Comparison of ENCODE assay signal across 15 cellular contexts in genomic region chr3:112089956-112090898, GRCh38. TPM values are rescaled to one million over a fixed set of nuclear protein-coding genes. Genes with fewer than 3 reads are reported as not detected.
DNase-seq lines count a peak whose midpoint lies in the region; ATAC-seq and TF ChIP-seq lines count a peak whose summit lies in the region.
"Had no signal": no experiment of that assay in that cellular context is flagged by ENCODE, and none has a peak within 500 bp of the region (broad histone marks: within the 10 kb centered on the region; RNA-seq: fewer than 3 reads in every experiment).

No MANE protein-coding gene starts in this region.

- peaks cover 52% of the 10 kb centered on the region for H3K4me1 Mint-ChIP-seq in Caco-2 (ENCODE audit: low read depth, unreplicated experiment)
- peaks cover 44% of the 10 kb centered on the region for H3K4me1 Mint-ChIP-seq in activated T-cell treated with anti-CD3 and anti-CD28 coated beads, Interleukin-2, amount 50 U/mL, for 72 hours (ENCODE audit: low read depth)

- no peak overlapping the region for H2BK120ac ChIP-seq in mesenchymal stem cell (ENCODE audit: low read depth, low read length)

- H3K14ac ChIP-seq in mesenchymal stem cell (ENCODE audit: low read length in 2 of 2), result no peak overlapping the region

- POLR2A ChIA-PET in Caco-2 (lab: Charles Lee), result interaction anchor here (0.6 kb wide), 1 partner anchor 19 kb away, joined by 3 read pairs; no protein-coding TSS in a partner anchor
- POLR2A ChIA-PET in PC-3 (lab: Charles Lee; ENCODE audit: unreplicated experiment), result interaction anchor here (0.7 kb wide), 2 partner anchors 111 to 216 kb away, joined by 3 to 5 read pairs; partner anchors contain the start of gene ABHD10

- intact Hi-C loops in Caco-2 (cut with micrococcal nuclease; ENCODE audit: unreplicated experiment) (loop anchor here (2.0 to 5.0 kb wide), 3 partner anchors 15 to 358 kb away; no protein-coding TSS in a partner anchor), PC-3 (cut with micrococcal nuclease) (loop anchor here (5.0 kb wide), 1 partner anchor 103 kb away; no protein-coding TSS in a partner anchor)

- H3K27me3 Mint-ChIP-seq in Caco-2 (ENCODE audit: insufficient read depth, unreplicated experiment), result no peaks in the 10 kb centered on the region
- peaks cover 20% of the 10 kb centered on the region for H3K27me3 Mint-ChIP-seq in activated T-cell treated with anti-CD3 and anti-CD28 coated beads, Interleukin-2, amount 50 U/mL, for 72 hours (ENCODE audit: low read depth)

- peaks cover 73% of the 10 kb centered on the region for H3K36me3 Mint-ChIP-seq in Caco-2 (ENCODE audit: insufficient read depth, unreplicated experiment)
- no peaks in the 10 kb centered on the region for H3K36me3 Mint-ChIP-seq in activated T-cell treated with anti-CD3 and anti-CD28 coated beads, Interleukin-2, amount 50 U/mL, for 72 hours (ENCODE audit: insufficient read depth in 2 of 2)

- H3K4ac ChIP-seq in mesenchymal stem cell (ENCODE audit: low read depth in 1 of 2, low read length in 2 of 2), result no peak overlapping the region

- peak overlapping the region in 1 of 2 experiments; percentile 52 for H3K18ac ChIP-seq in mesenchymal stem cell (ENCODE audit: low read depth in 1 of 2, low read length in 2 of 2)

- H3K4me1 ChIP-seq in Caco-2, result peaks cover 60% of the 10 kb centered on the region
- peaks cover 46% of the 10 kb centered on the region for H3K4me1 ChIP-seq in PC-3 (ENCODE audit: insufficient read depth, low read length)
- peaks cover 23% of the 10 kb centered on the region for H3K4me1 ChIP-seq in mesenchymal stem cell (ENCODE audit: control insufficient read depth, insufficient read depth, low read depth, low read length)

- H3K4me3 ChIP-seq in Caco-2 (ENCODE audit: low read depth, low read length) (no peak overlapping the region), PC-3 (ENCODE audit: low read length) (peak overlapping the region; percentile 29; the same call in 1 of the 2 replicates), mesenchymal stem cell (ENCODE audit: insufficient read depth in 1 of 2, low read depth in 1 of 2, low read length in 2 of 2) (no peak overlapping the region)
- H3K4me3 ChIP-seq: HAP-1 had no signal

- H4K20me1 ChIP-seq in PC-3 (ENCODE audit: low read length), result peaks cover 39% of the 10 kb centered on the region

- H3K4me3 Mint-ChIP-seq in Caco-2 (ENCODE audit: unreplicated experiment), result peak overlapping the region; percentile 57
- no peak overlapping the region for H3K4me3 Mint-ChIP-seq in activated T-cell treated with anti-CD3 and anti-CD28 coated beads, Interleukin-2, amount 50 U/mL, for 72 hours
- H3K4me3 Mint-ChIP-seq: stimulated activated naive CD8-positive, alpha-beta T cell treated with anti-CD3 and anti-CD28 coated beads, Interleukin-15, Interleukin-2, amounts not matched to agents 100 ng/mL and 50 ng/mL, for 24 hours had no signal

- peaks cover 9% of the 10 kb centered on the region for H3K79me1 ChIP-seq in mesenchymal stem cell (replicated peaks; ENCODE audit: low read length, poor library complexity, severe bottlenecking)

- H3K79me2 ChIP-seq in PC-3 (ENCODE audit: low read length), result peaks cover 74% of the 10 kb centered on the region

- no peaks in the 10 kb centered on the region for H3F3A ChIP-seq in PC-3 (ENCODE audit: low read length, unreplicated experiment)

- no peaks in the 10 kb centered on the region for H3K27me3 ChIP-seq in Caco-2 (replicated peaks; ENCODE audit: control insufficient read depth, insufficient read depth, low read length)
- H3K27me3 ChIP-seq in PC-3 (ENCODE audit: low read length), result no peaks in the 10 kb centered on the region
- peaks cover 0 to 6% of the 10 kb centered on the region in 2 experiments for H3K27me3 ChIP-seq in mesenchymal stem cell (ENCODE audit: control insufficient read depth in 1 of 2, insufficient read depth in 1 of 2, low read length in 2 of 2)

- peak overlapping the region; percentile 74 for H3K4me2 ChIP-seq in PC-3 (ENCODE audit: low read length)
- H3K4me2 ChIP-seq in mesenchymal stem cell (ENCODE audit: low read length, poor library complexity, severe bottlenecking), result peak overlapping the region; percentile 26

- no peak overlapping the region for H3K23ac ChIP-seq in mesenchymal stem cell (ENCODE audit: low read length in 2 of 2)

- no peak for TF ChIP-seq CTCF in Caco-2 (IDR thresholded peaks at IDR 0.05; ENCODE audit: insufficient read depth in 1 of 2, low read depth in 1 of 2, low read length in 1 of 2, severe bottlenecking in 1 of 2, unreplicated experiment in 1 of 2)
- TF ChIP-seq CTCF in PC-3 (conservative IDR thresholded peaks at IDR 0.05; ENCODE audit: low read depth, low read length), result no peak

- H3K9me2 ChIP-seq in PC-3 (replicated peaks; ENCODE audit: low read length), result no peaks in the 10 kb centered on the region

- DNase-seq in Caco-2, result no peak
- DNase-seq in HT-29 (ENCODE audit: low spot score), result peak; percentile 74
- no peak for DNase-seq in PC-3
- DNase-seq in mesenchymal stem cell, result no peak
- no peak for DNase-seq in germinal center (ENCODE audit: low spot score)
- DNase-seq in NCI-H1105 (lab: John Stamatoyannopoulos, UW), result no peak
- no peak for DNase-seq in activated T-cell treated with anti-CD3 and anti-CD28 coated beads, Interleukin-2, amount 50 U/mL, for 72 hours
- DNase-seq: activated T-cell treated with anti-CD3 and anti-CD28 coated beads, Interleukin-2, amount 50 U/mL, for 1 hour; central memory CD4-positive, alpha-beta T cell; foreskin melanocyte had no signal

- peak overlapping the region; percentile 94 for H3K27ac Mint-ChIP-seq in Caco-2 (ENCODE audit: unreplicated experiment)
- H3K27ac Mint-ChIP-seq in activated T-cell treated with anti-CD3 and anti-CD28 coated beads, Interleukin-2, amount 50 U/mL, for 72 hours, result no peak overlapping the region
- H3K27ac Mint-ChIP-seq: stimulated activated naive CD8-positive, alpha-beta T cell treated with anti-CD3 and anti-CD28 coated beads, Interleukin-15, Interleukin-2, amounts not matched to agents 100 ng/mL and 50 ng/mL, for 24 hours had no signal

- WGBS in mesenchymal stem cell, result 45% methylated on average over 5 of the region's 9 CpGs

- H4K8ac ChIP-seq in mesenchymal stem cell (ENCODE audit: low read length), result no peak overlapping the region

- H2BK15ac ChIP-seq in mesenchymal stem cell (ENCODE audit: low read depth, poor library complexity, severe bottlenecking), result no peak overlapping the region

- H2AFZ ChIP-seq in PC-3 (ENCODE audit: low read length) (no peak overlapping the region), mesenchymal stem cell (ENCODE audit: low read depth, low read length) (no peak overlapping the region)

- CTCF ChIA-PET in Caco-2 (lab: Charles Lee), result interaction anchor here (1.9 kb wide), 1 partner anchor 21 kb away, joined by 7 read pairs; no protein-coding TSS in a partner anchor
- CTCF ChIA-PET in PC-3 (lab: Charles Lee), result interaction anchor here (0.6 kb wide), 1 partner anchor 41 kb away, joined by 8 read pairs; no protein-coding TSS in a partner anchor

- peak overlapping the region; percentile 77 for H3K27ac ChIP-seq in PC-3 (ENCODE audit: low read length)
- H3K27ac ChIP-seq in mesenchymal stem cell (ENCODE audit: low read length, poor library complexity, severe bottlenecking), result peak overlapping the region; percentile 36

- ATAC-seq in PC-3, result no peak
- ATAC-seq in GM18520 (IDR thresholded peaks at IDR 0.05; ENCODE audit: unreplicated experiment), result no peak
- ATAC-seq in activated T-cell treated with anti-CD3 and anti-CD28 coated beads, Interleukin-2, amount 50 U/mL, for 72 hours (replicated peaks in 1 of 2), result no peak

- H3K36me3 ChIP-seq in Caco-2 (ENCODE audit: control insufficient read depth, insufficient read depth, low read length) (peaks cover 2% of the 10 kb centered on the region; the same call in 1 of the 2 replicates), PC-3 (ENCODE audit: low read depth, low read length) (peaks cover 10% of the 10 kb centered on the region), mesenchymal stem cell (ENCODE audit: control insufficient read depth in 1 of 2, insufficient read depth in 2 of 2, low read depth in 1 of 2, low read length in 2 of 2) (peaks cover 0 to 6% of the 10 kb centered on the region in 2 experiments)
- H3K36me3 ChIP-seq: HAP-1 had no signal

- no peaks in the 10 kb centered on the region for H3K9me3 ChIP-seq in Caco-2
- H3K9me3 ChIP-seq in PC-3 (ENCODE audit: low read length), result no peaks in the 10 kb centered on the region
- no peaks in the 10 kb centered on the region for H3K9me3 ChIP-seq in mesenchymal stem cell (ENCODE audit: control insufficient read depth, low read length)
- H3K9me3 ChIP-seq: HAP-1 had no signal

- no peak overlapping the region for H2BK5ac ChIP-seq in mesenchymal stem cell (ENCODE audit: low read depth, low read length, poor library complexity, severe bottlenecking)

- BruUV-seq in Caco-2 (replicated peaks; lab: Mats Ljungman, UMichigan) (TSS peak; percentile 24), PC-3 (replicated peaks; lab: Mats Ljungman, UMichigan) (no TSS peak)

- no peak overlapping the region for H2BK12ac ChIP-seq in mesenchymal stem cell (ENCODE audit: low read length in 2 of 2)

- no peak overlapping the region for H2AK5ac ChIP-seq in mesenchymal stem cell (ENCODE audit: low read length, severe bottlenecking)

- H3K9ac ChIP-seq in PC-3 (ENCODE audit: low read length) (no peak overlapping the region), mesenchymal stem cell (ENCODE audit: low read length) (no peak overlapping the region)

- H4K91ac ChIP-seq in mesenchymal stem cell (ENCODE audit: low read length), result no peak overlapping the region

- no peaks in the 10 kb centered on the region for H3K9me3 Mint-ChIP-seq in Caco-2 (ENCODE audit: unreplicated experiment)
- H3K9me3 Mint-ChIP-seq in activated T-cell treated with anti-CD3 and anti-CD28 coated beads, Interleukin-2, amount 50 U/mL, for 72 hours, result no peaks in the 10 kb centered on the region
- H3K9me3 Mint-ChIP-seq: stimulated activated naive CD8-positive, alpha-beta T cell treated with anti-CD3 and anti-CD28 coated beads, Interleukin-15, Interleukin-2, amounts not matched to agents 100 ng/mL and 50 ng/mL, for 24 hours had no signal

RNA-seq across cellular contexts. Expression of gene C3orf52, which starts 4.0 kb away (rescaled TPM):
- 52.4 and 64.5 TPM in 2 replicates for total RNA-seq in Caco-2 (2022)
- total RNA-seq in HT-29 (2014; rRNA removed; shearing (Covaris generic)), result 14.5 and 17.5 TPM in 2 replicates
- 14.8 and 16.7 TPM in 2 replicates for total RNA-seq in PC-3 (2014; rRNA removed)
- 1.0 TPM for polyA plus RNA-seq in mesenchymal stem cell (2013, experiment 1 of 2)
- 1.4 TPM for polyA plus RNA-seq in mesenchymal stem cell (2013, experiment 2 of 2)
- 1 to 10 TPM; 3.2 to 4.1 TPM for total RNA-seq in activated T-cell treated with anti-CD3 and anti-CD28 coated beads, Interleukin-2, amount 50 U/mL, for 72 hours

RNA-seq across cellular contexts. Expression of gene GCSAM, which starts 42.8 kb away (rescaled TPM):
- total RNA-seq in Caco-2 (2022) (not detected in 2 replicates), PC-3 (2014; rRNA removed) (not detected in 2 replicates)
- not detected in 2 replicates for total RNA-seq in HT-29 (2014; rRNA removed; shearing (Covaris generic))
- polyA plus RNA-seq in mesenchymal stem cell (2013, experiment 1 of 2), result not detected
- polyA plus RNA-seq in mesenchymal stem cell (2013, experiment 2 of 2), result 0.04 TPM
- 10 to 100 TPM; 17.8 to 26.5 TPM for total RNA-seq in activated T-cell treated with anti-CD3 and anti-CD28 coated beads, Interleukin-2, amount 50 U/mL, for 72 hours

RNA-seq across cellular contexts. Expression of gene TMPRSS7, which starts 55.7 kb away (rescaled TPM):
- total RNA-seq in Caco-2 (2022) (0.16 and 0.36 TPM in 2 replicates), PC-3 (2014; rRNA removed) (0.33 TPM in 1 of 2 replicates, not detected in the other)
- total RNA-seq in HT-29 (2014; rRNA removed; shearing (Covaris generic)), result 0.03 TPM in 1 of 2 replicates, not detected in the other
- polyA plus RNA-seq in mesenchymal stem cell (2013, experiment 1 of 2), result not detected
- polyA plus RNA-seq in mesenchymal stem cell (2013, experiment 2 of 2), result not detected
- total RNA-seq in activated T-cell treated with anti-CD3 and anti-CD28 coated beads, Interleukin-2, amount 50 U/mL, for 72 hours, result under 1 TPM; 0.09 to 0.17 TPM
- total RNA-seq: mononuclear cell; T-helper 1 cell treated with Interleukin-12 subunit alpha and Interleukin-12 subunit beta and Interleukin-4 antibody, amounts not matched to agents 30 ng/mL and 1 ng/mL, for 36 hours had no signal

Comparison
In these comparisons a context has a peak if more than half of its experiments do, and no peak if none do; other contexts are left out.
1. RNA of gene GCSAM, which starts 42.8 kb away (total RNA-seq): 17.8 to 26.5 TPM in activated T-cell treated with anti-CD3 and anti-CD28 coated beads, Interleukin-2, amount 50 U/mL, for 72 hours; not detected in Caco-2, not detected in HT-29 and not detected in PC-3; every median in the first group is over 10 times any median in the second.